Comparison of ENCODE assay signal across 12 cellular contexts in genomic region chr12:16611146-16611545, GRCh38. TPM values are rescaled to one million over a fixed set of nuclear protein-coding genes. Genes with fewer than 3 reads are reported as not detected.
DNase-seq lines count a peak whose midpoint lies in the region; ATAC-seq and TF ChIP-seq lines count a peak whose summit lies in the region.
"Had no signal": no experiment of that assay in that cellular context is flagged by ENCODE, and none has a peak within 500 bp of the region (broad histone marks: within the 10 kb centered on the region; RNA-seq: fewer than 3 reads in every experiment).

No MANE protein-coding gene starts in this region.

- TF ChIP-seq CTCF in gastroesophageal sphincter (IDR thresholded peaks at IDR 0.05), result no peak

- TF ChIP-seq POLR2A in gastroesophageal sphincter (IDR thresholded peaks at IDR 0.05), result no peak

- peak overlapping the region; percentile 5 for H3K4me3 ChIP-seq in right cardiac atrium (ENCODE audit: low read length)
- H3K4me3 ChIP-seq in HUES64 (ENCODE audit: low read length), result peak overlapping the region; percentile 15; the same call in 1 of the 2 replicates
- H3K4me3 ChIP-seq in gastroesophageal sphincter, result peak overlapping the region; percentile 24

- intact Hi-C loops in right cardiac atrium (cut with DNase I) (no loop called here), Right ventricle myocardium superior (cut with DNase I) (no loop called here)

- no peak for DNase-seq in right cardiac atrium
- DNase-seq in Right ventricle myocardium superior, result no peak
- DNase-seq in dedifferentiated amniotic fluid mesenchymal stem cell (ENCODE audit: extremely low spot score), result no peak
- DNase-seq in NCI-H2227 treated with DMSO at 0.1 percent for 48 hours (lab: John Stamatoyannopoulos, UW), result no peak
- DNase-seq in COLO668 (lab: John Stamatoyannopoulos, UW; ENCODE audit: unreplicated experiment), result no peak
- DNase-seq: activated T-cell treated with anti-CD3 and anti-CD28 coated beads, Interleukin-2, amount 50 U/mL, for 24 hours; AML-193; HCEC 1CT; hippocampal formation had no signal

- 52% methylated on average over 2 of the region's 2 CpGs for WGBS in right cardiac atrium
- WGBS in HUES64, result 44% methylated on average over 1 of the region's 2 CpGs
- 54 to 57% methylated on average over 2 of the region's 2 CpGs for WGBS in gastroesophageal sphincter (ENCODE audit: low coverage in 1 of 2), 2 donors

- no peaks in the 10 kb centered on the region for H3K4me1 ChIP-seq in right cardiac atrium (ENCODE audit: control insufficient read depth, insufficient read depth, low read length)
- peaks cover 58% of the 10 kb centered on the region for H3K4me1 ChIP-seq in HUES64 (ENCODE audit: insufficient read depth, low read length)
- peaks cover 0 to 43% (median 0%) of the 10 kb centered on the region in 3 donors for H3K4me1 ChIP-seq in gastroesophageal sphincter

- no peaks in the 10 kb centered on the region for H3K36me3 ChIP-seq in HUES64 (ENCODE audit: insufficient read depth, low read length)
- no peaks in the 10 kb centered on the region for H3K36me3 ChIP-seq in gastroesophageal sphincter

- no peaks in the 10 kb centered on the region for H3K9me3 ChIP-seq in right cardiac atrium (ENCODE audit: control insufficient read depth, low read length)
- no peaks in the 10 kb centered on the region for H3K9me3 ChIP-seq in HUES64 (ENCODE audit: insufficient read depth, low read depth, low read length)
- no peaks in the 10 kb centered on the region for H3K9me3 ChIP-seq in gastroesophageal sphincter

- H3K27me3 ChIP-seq in right cardiac atrium (ENCODE audit: control insufficient read depth, insufficient read depth) (no peaks in the 10 kb centered on the region), HUES64 (ENCODE audit: insufficient read depth, low read length) (peaks cover 42% of the 10 kb centered on the region), gastroesophageal sphincter (no peaks in the 10 kb centered on the region)

- ATAC-seq in right cardiac atrium (no peak), Right ventricle myocardium superior (ENCODE audit: poor library complexity) (no peak), gastroesophageal sphincter (no peak), GM18520 (IDR thresholded peaks at IDR 0.05; ENCODE audit: unreplicated experiment) (no peak)

- TF ChIP-seq EP300 in gastroesophageal sphincter (IDR thresholded peaks at IDR 0.05), result no peak

- no peak overlapping the region for H3K27ac ChIP-seq in right cardiac atrium (ENCODE audit: low read length)
- H3K27ac ChIP-seq in HUES64 (ENCODE audit: low read depth, low read length), result no peak overlapping the region
- H3K27ac ChIP-seq in gastroesophageal sphincter, result peak overlapping the region; percentile 83 to 89 (median 87)

- no peak overlapping the region for H3K9ac ChIP-seq in HUES64 (ENCODE audit: low read depth, low read length)

RNA-seq across cellular contexts. Expression of gene LMO3, which starts 5.2 kb away (rescaled TPM):
- 10 to 100 TPM in 1 of 4 donors, 1 to 10 TPM in 3; 4.5 to 13.0 (median 6.3) TPM for total RNA-seq in right cardiac atrium
- 4.3 TPM for polyA plus RNA-seq in right cardiac atrium
- total RNA-seq in Right ventricle myocardium superior, result 2.3 TPM
- 4.1 TPM for polyA plus RNA-seq in HUES64 (2013, experiment 1 of 2)
- 7.5 TPM for polyA plus RNA-seq in HUES64 (2013, experiment 2 of 2)
- 100 to 1,000 TPM in 2 of 4 donors, 10 to 100 TPM in 2; 49.1 to 174 (median 111) TPM for total RNA-seq in gastroesophageal sphincter

Comparison
In these comparisons a context has a peak if more than half of its experiments do, and no peak if none do; other contexts are left out.
1. H3K27ac ChIP-seq: peak in gastroesophageal sphincter (4 of 4); none in right cardiac atrium (single experiment) and HUES64 (single experiment).
2. Peak in every context shown above with its lines, with median percentiles within 50 percentile points of each other: H3K4me3 ChIP-seq.